Comparison of ENCODE assay signal across 16 cellular contexts in genomic region chr20:48777005-48777404, GRCh38. TPM values are rescaled to one million over a fixed set of nuclear protein-coding genes. Genes with fewer than 3 reads are reported as not detected.
DNase-seq lines count a peak whose midpoint lies in the region; ATAC-seq and TF ChIP-seq lines count a peak whose summit lies in the region.
"Had no signal": no experiment of that assay in that cellular context is flagged by ENCODE, and none has a peak within 500 bp of the region (broad histone marks: within the 10 kb centered on the region; RNA-seq: fewer than 3 reads in every experiment).

No MANE protein-coding gene starts in this region.

- DNase-seq in Ammon's horn (ENCODE audit: low spot score) (peak; percentile 78), KBM-7 (peak; percentile 41), mucosa of descending colon (no peak), GM10248 (ENCODE audit: extremely low spot score) (no peak), NCI-H1048 (lab: John Stamatoyannopoulos, UW) (no peak)
- DNase-seq in activated naive CD8-positive, alpha-beta T cell treated with anti-CD3 and anti-CD28 coated beads, Interleukin-2, amount 50 U/mL, for 24 hours = no peak
- no peak for DNase-seq in activated effector memory CD4-positive, alpha-beta T cell treated with Interleukin-2 at 50 U/mL for 16 hours
- DNase-seq: activated CD4-positive, alpha-beta T cell treated with anti-CD3 and anti-CD28 coated beads, Interleukin-2, amount 50 U/mL, for 4 hours; activated naive CD4-positive, alpha-beta T cell treated with anti-CD3 and anti-CD28 coated beads, Interleukin-2, amount 50 U/mL, for 16 hours; erythroblast; MM.1S; NCI-H345; pancreas had no signal

- no peaks in the 10 kb centered on the region for H3K9me3 ChIP-seq in mucosa of descending colon
- H3K9me3 ChIP-seq: pancreas had no signal

- H3K27ac Mint-ChIP-seq in activated naive CD8-positive, alpha-beta T cell treated with anti-CD3 and anti-CD28 coated beads, Interleukin-2, amount 50 U/mL, for 24 hours = peak overlapping the region; percentile 86

- ATAC-seq in activated naive CD8-positive, alpha-beta T cell treated with anti-CD3 and anti-CD28 coated beads, Interleukin-2, amount 50 U/mL, for 24 hours = no peak
- ATAC-seq in mucosa of descending colon = peak; percentile 25
- no peak for ATAC-seq in GM18511 (IDR thresholded peaks at IDR 0.05; ENCODE audit: unreplicated experiment)
- ATAC-seq: Panc1 had no signal

- in situ Hi-C loops in KBM-7 (cut with MboI; ENCODE audit: low pct_unique_long_range_greater_than_20kb, low sequenced_read_pairs) = no loop called here

- CTCF ChIA-PET in GM10248 (lab: Yijun Ruan, JAX) = no interaction called here

- intact Hi-C loops in mucosa of descending colon (cut with DNase I, micrococcal nuclease) = no loop called here

- H3K9me3 Mint-ChIP-seq in activated naive CD8-positive, alpha-beta T cell treated with anti-CD3 and anti-CD28 coated beads, Interleukin-2, amount 50 U/mL, for 24 hours = peaks cover 13% of the 10 kb centered on the region

- H3K4me3 ChIP-seq in mucosa of descending colon = no peak overlapping the region
- H3K4me3 ChIP-seq: lung, pancreas had no signal

- no peak overlapping the region for H3K4me3 Mint-ChIP-seq in activated naive CD8-positive, alpha-beta T cell treated with anti-CD3 and anti-CD28 coated beads, Interleukin-2, amount 50 U/mL, for 24 hours

- no peaks in the 10 kb centered on the region for H3K27me3 Mint-ChIP-seq in activated naive CD8-positive, alpha-beta T cell treated with anti-CD3 and anti-CD28 coated beads, Interleukin-2, amount 50 U/mL, for 24 hours

- H3K4me1 Mint-ChIP-seq in activated naive CD8-positive, alpha-beta T cell treated with anti-CD3 and anti-CD28 coated beads, Interleukin-2, amount 50 U/mL, for 24 hours = peaks cover 61% of the 10 kb centered on the region

- H3K36me3 ChIP-seq in mucosa of descending colon (ENCODE audit: low read depth) = no peaks in the 10 kb centered on the region
- H3K36me3 ChIP-seq: pancreas had no signal

- no peaks in the 10 kb centered on the region for H3K4me1 ChIP-seq in mucosa of descending colon (ENCODE audit: low read depth)
- H3K4me1 ChIP-seq: pancreas had no signal

- H3K36me3 Mint-ChIP-seq in activated naive CD8-positive, alpha-beta T cell treated with anti-CD3 and anti-CD28 coated beads, Interleukin-2, amount 50 U/mL, for 24 hours (ENCODE audit: low read depth) = peaks cover 47% of the 10 kb centered on the region

- POLR2A ChIA-PET in GM10248 (lab: Yijun Ruan, JAX) = no interaction called here

- TF ChIP-seq CTCF in mucosa of descending colon (IDR thresholded peaks at IDR 0.05) = no peak
- TF ChIP-seq CTCF in GM10248 (IDR thresholded peaks at IDR 0.05; ENCODE audit: control extremely low read depth, extremely low read depth, low read depth, missing control alignments) = no peak

RNA-seq across cellular contexts. Expression of gene PREX1, which starts 50.8 kb away (rescaled TPM):
- total RNA-seq in mucosa of descending colon = 10 to 100 TPM in 2 of 3 donors, 1 to 10 TPM in 1; 9.9 to 14.1 (median 13.5) TPM

Comparison
In these comparisons a context has a peak if more than half of its experiments do, and no peak if none do; other contexts are left out.
1. DNase-seq: peak in Ammon's horn (single experiment) and KBM-7 (single experiment); none in activated naive CD8-positive, alpha-beta T cell treated with anti-CD3 and anti-CD28 coated beads, Interleukin-2, amount 50 U/mL, for 24 hours (single experiment), mucosa of descending colon (0 of 3), GM10248 (single experiment), NCI-H1048 (single experiment) and activated effector memory CD4-positive, alpha-beta T cell treated with Interleukin-2 at 50 U/mL for 16 hours (single experiment).